Comparison of ENCODE assay signal across 26 cellular contexts in genomic region chr10:75630746-75631145, GRCh38.
DNase-seq lines count a peak whose midpoint lies in the region; ATAC-seq, FAIRE-seq and TF ChIP-seq lines count a peak whose summit lies in the region.
"Had no signal": no experiment of that assay in that cellular context is flagged by ENCODE, and none has a peak within 500 bp of the region (broad histone marks: within the 10 kb centered on the region; RNA-seq: fewer than 3 reads in every experiment).

No MANE protein-coding gene starts in this region.

- peak overlapping the region; percentile 35; the same call in 1 of the 2 replicates for H3K4me2 ChIP-seq in HepG2 (ENCODE audit: low read depth, low read length)
- H3K4me2 ChIP-seq: BLaER1 had no signal

- no peak for FAIRE-seq in bronchial epithelial cell (lab: Jason Lieb, UNC)
- FAIRE-seq in HepG2 (lab: Jason Lieb, UNC): peak; percentile 12
- FAIRE-seq: A204.1, GM12891 had no signal

- peaks cover 65% of the 10 kb centered on the region for H3K4me1 Mint-ChIP-seq in nephron progenitor cell
- no peaks in the 10 kb centered on the region for H3K4me1 Mint-ChIP-seq in stimulated activated naive CD8-positive, alpha-beta T cell treated with anti-CD3 and anti-CD28 coated beads, Interleukin-15, amount 100 ng/mL, for 72 hours
- H3K4me1 Mint-ChIP-seq: CD4-positive, alpha-beta memory T cell; CD4-positive, CD25-positive, alpha-beta regulatory T cell; CD8-positive, alpha-beta memory T cell had no signal

- H2AFZ ChIP-seq in HepG2 (ENCODE audit: low read length): peak overlapping the region; percentile 15

- TF ChIP-seq CTCF in bronchial epithelial cell (IDR thresholded peaks at IDR 0.05; ENCODE audit: insufficient read depth, low read length, severe bottlenecking) (no peak), HepG2 (CRISPR knock-in tag; IDR thresholded peaks at IDR 0.05) (no peak), nephron progenitor cell (IDR thresholded peaks at IDR 0.05) (no peak)

- no peak for TF ChIP-seq POLR2A in HepG2 (IDR thresholded peaks at IDR 0.05; ENCODE audit: insufficient read depth in 1 of 2, low read depth in 2 of 2, low read length in 2 of 2)

- H3K9ac ChIP-seq in HepG2 (ENCODE audit: insufficient read depth, low read depth, low read length): no peak overlapping the region
- H3K9ac ChIP-seq: BLaER1 had no signal

- H3K79me2 ChIP-seq in HepG2 (ENCODE audit: insufficient read depth, low read length): peaks cover 2% of the 10 kb centered on the region

- POLR2A ChIA-PET in HepG2 (lab: Yijun Ruan, JAX): interaction anchor here (0.8 to 2.4 kb wide), 3 partner anchors 20 to 403 kb away, joined by 3 to 5 read pairs (median 3); partner anchors contain the start of gene ZNF503

- peaks cover 14% of the 10 kb centered on the region for H3K27me3 Mint-ChIP-seq in nephron progenitor cell (ENCODE audit: low read depth, poor library complexity)
- H3K27me3 Mint-ChIP-seq in stimulated activated naive CD8-positive, alpha-beta T cell treated with anti-CD3 and anti-CD28 coated beads, Interleukin-15, amount 100 ng/mL, for 72 hours: peaks cover 5% of the 10 kb centered on the region
- H3K27me3 Mint-ChIP-seq: CD8-positive, alpha-beta memory T cell had no signal

- ATAC-seq in HepG2 (peak; percentile 74), HG03095 (IDR thresholded peaks at IDR 0.05; ENCODE audit: unreplicated experiment) (no peak)
- ATAC-seq in stimulated activated naive CD8-positive, alpha-beta T cell treated with anti-CD3 and anti-CD28 coated beads, Interleukin-15, amount 100 ng/mL, for 72 hours: no peak

- H3K36me3 ChIP-seq in bronchial epithelial cell (ENCODE audit: control insufficient read depth, insufficient read depth, low read length) (no peaks in the 10 kb centered on the region), HepG2 (replicated peaks in 1 of 2; ENCODE audit: control insufficient read depth in 1 of 2, insufficient read depth in 2 of 2, low read length in 2 of 2) (no peaks in the 10 kb centered on the region; a peak in 1 of 5 replicates)
- H3K36me3 ChIP-seq: BE2C, BLaER1 had no signal

- DNase-seq in bronchial epithelial cell (ENCODE audit: low read depth) (peak; percentile 10), HepG2 (ENCODE audit: low spot score) (peak; percentile 30), nephron progenitor cell (no peak), NCI-H345 (lab: John Stamatoyannopoulos, UW) (no peak), NCI-H1694 (lab: John Stamatoyannopoulos, UW) (no peak)
- DNase-seq in stimulated activated naive CD8-positive, alpha-beta T cell treated with anti-CD3 and anti-CD28 coated beads, Interleukin-15, amount 100 ng/mL, for 72 hours: no peak
- DNase-seq: 8988T; ACHN; BE2C; C1 segment of cervical spinal cord; CD4-positive, alpha-beta memory T cell; CD4-positive, CD25-positive, alpha-beta regulatory T cell; CD8-positive, alpha-beta memory T cell; COR-L47; DMS 273 treated with DMSO at 0.1 percent for 48 hours; DMS153; DMS53; DMS79; DND-41; EL; GDM1 had no signal

- no peaks in the 10 kb centered on the region for H4K20me1 ChIP-seq in HepG2 (ENCODE audit: insufficient read depth, low read length)
- H4K20me1 ChIP-seq: BLaER1 had no signal

- CTCF ChIA-PET in HepG2 (lab: Yijun Ruan, JAX; ENCODE audit: low intra/inter-chr PET ratio, low total read pairs): no interaction called here

- in situ Hi-C loops in HepG2 (cut with HindIII; ENCODE audit: extremely low pct_ligation_motif_present, low pct_unique_long_range_greater_than_20kb): no loop called here

- no TSS peak for BruUV-seq in HepG2 (replicated peaks; lab: Mats Ljungman, UMichigan)

- peaks cover 53% of the 10 kb centered on the region for H3K4me1 ChIP-seq in HepG2 (ENCODE audit: insufficient read depth, low read length)
- H3K4me1 ChIP-seq: BE2C, BLaER1 had no signal

- 7% methylated on average over 2 of the region's 2 CpGs for WGBS in HepG2 (ENCODE audit: low lambda C conversion rate)

- no peak overlapping the region for H3K4me3 Mint-ChIP-seq in nephron progenitor cell
- no peak overlapping the region for H3K4me3 Mint-ChIP-seq in stimulated activated naive CD8-positive, alpha-beta T cell treated with anti-CD3 and anti-CD28 coated beads, Interleukin-15, amount 100 ng/mL, for 72 hours
- H3K4me3 Mint-ChIP-seq: CD14-positive monocyte; CD4-positive, alpha-beta memory T cell; CD4-positive, CD25-positive, alpha-beta regulatory T cell; CD8-positive, alpha-beta memory T cell had no signal

- H3K27me3 ChIP-seq in bronchial epithelial cell (ENCODE audit: control insufficient read depth, insufficient read depth, low read length) (no peaks in the 10 kb centered on the region), HepG2 (ENCODE audit: control insufficient read depth in 1 of 2, insufficient read depth in 2 of 2, low read length in 2 of 2) (no peaks in the 10 kb centered on the region)
- H3K27me3 ChIP-seq: BE2C, BLaER1 had no signal

- no peak overlapping the region for H3K4me3 ChIP-seq in bronchial epithelial cell (ENCODE audit: low read depth, low read length)
- H3K4me3 ChIP-seq in HepG2 (replicated peaks in 1 of 3; ENCODE audit: insufficient read depth in 1 of 3, low read depth in 2 of 3, low read length in 3 of 3): no peak overlapping the region
- H3K4me3 ChIP-seq: BLaER1 had no signal

- H3K27ac Mint-ChIP-seq in nephron progenitor cell: peak overlapping the region; percentile 73
- H3K27ac Mint-ChIP-seq in stimulated activated naive CD8-positive, alpha-beta T cell treated with anti-CD3 and anti-CD28 coated beads, Interleukin-15, amount 100 ng/mL, for 72 hours: no peak overlapping the region
- H3K27ac Mint-ChIP-seq: CD4-positive, alpha-beta memory T cell; CD4-positive, CD25-positive, alpha-beta regulatory T cell; CD8-positive, alpha-beta memory T cell had no signal

- H3K9me3 ChIP-seq in HepG2 (ENCODE audit: low read length): no peaks in the 10 kb centered on the region
- H3K9me3 ChIP-seq: BE2C, BLaER1 had no signal

- TF ChIP-seq RAD21 in HepG2 (CRISPR knock-in tag; IDR thresholded peaks at IDR 0.05): no peak

- intact Hi-C loops in HepG2 (cut with micrococcal nuclease; ENCODE audit: unreplicated experiment): no loop called here

- no peaks in the 10 kb centered on the region for H3K9me3 Mint-ChIP-seq in nephron progenitor cell
- H3K9me3 Mint-ChIP-seq in stimulated activated naive CD8-positive, alpha-beta T cell treated with anti-CD3 and anti-CD28 coated beads, Interleukin-15, amount 100 ng/mL, for 72 hours: no peaks in the 10 kb centered on the region
- H3K9me3 Mint-ChIP-seq: CD14-positive monocyte had no signal

- no peak overlapping the region for H3K27ac ChIP-seq in HepG2 (ENCODE audit: extremely low read length, insufficient read depth, low read length)
- H3K27ac ChIP-seq: BLaER1 had no signal

- TF ChIP-seq EP300 in HepG2 (IDR thresholded peaks at IDR 0.05; ENCODE audit: low read depth in 2 of 2, low read length in 2 of 2): no peak
- TF ChIP-seq EP300 in HepG2 (CRISPR knock-in tag; IDR thresholded peaks at IDR 0.05; ENCODE audit: borderline replicate concordance): no peak

- no peaks in the 10 kb centered on the region for H3K36me3 Mint-ChIP-seq in nephron progenitor cell (ENCODE audit: low read depth)
- H3K36me3 Mint-ChIP-seq: CD4-positive, alpha-beta memory T cell; CD4-positive, CD25-positive, alpha-beta regulatory T cell; CD8-positive, alpha-beta memory T cell had no signal

TF ChIP-seq in HepG2, 621 proteins besides CTCF, POLR2A, EP300 and RAD21 (continues in another document):
- 0 out of 2 replicates have a peak, but pooled peaks have one; percentile 41 for TF ChIP-seq ZNF644 (CRISPR knock-in tag; IDR thresholded peaks at IDR 0.05; ENCODE audit: low read depth)
- TF ChIP-seq FOXP4 (CRISPR knock-in tag; IDR thresholded peaks at IDR 0.05): peak; percentile 38; the same call in 1 of the 2 replicates
- no peak for TF ChIP-seq TGIF2 (CRISPR knock-in tag; IDR thresholded peaks at IDR 0.05)
- TF ChIP-seq PAXIP1 (CRISPR knock-in tag; conservative IDR thresholded peaks at IDR 0.05): peak; percentile 49; the same call in 1 of the 2 replicates
- 0 out of 2 replicates have a peak, but pooled peaks have one; percentile 19 for TF ChIP-seq MAX (IDR thresholded peaks at IDR 0.05)

Comparison
In these comparisons a context has a peak if more than half of its experiments do, and no peak if none do; other contexts are left out.
1. DNase-seq: peak in bronchial epithelial cell (single experiment) and HepG2 (single experiment); none in nephron progenitor cell (single experiment), NCI-H345 (single experiment), NCI-H1694 (single experiment) and stimulated activated naive CD8-positive, alpha-beta T cell treated with anti-CD3 and anti-CD28 coated beads, Interleukin-15, amount 100 ng/mL, for 72 hours (0 of 2).